26 cellular contexts compared by ENCODE assay signal in genomic region chr4:98677799-98678198, GRCh38.
"Had no signal": no experiment of that assay in that cellular context is flagged by ENCODE, and none has a peak within 500 bp of the region (broad histone marks: within the 10 kb centered on the region; RNA-seq: fewer than 3 reads in every experiment).

No MANE protein-coding gene starts in this region.

- H3K27me3 ChIP-seq: dorsolateral prefrontal cortex, gastrocnemius medialis, neural progenitor cell, transverse colon had no signal

- H3K9ac ChIP-seq: neural progenitor cell had no signal

- H3K9me3 Mint-ChIP-seq: natural killer cell treated with Interleukin-12 subunit alpha and Interleukin-12 subunit beta and Interleukin-15 and Interleukin-18, amount 100 ng/mL, for 72 hours; neural progenitor cell had no signal

- ATAC-seq: esophagus mucosa; gastrocnemius medialis; heart right ventricle; left lobe of liver; natural killer cell treated with Interleukin-12 subunit alpha and Interleukin-12 subunit beta and Interleukin-15 and Interleukin-18, amount 100 ng/mL, for 72 hours; psoas muscle; sciatic nerve; stimulated activated naive B cell treated with anti-CD40 and anti-IgM and Interleukin-4, amounts not matched to agents 10 μg/mL and 1 μg/mL and 100 μg/mL, for 72 hours had no signal

- H3K36me3 ChIP-seq: gastrocnemius medialis, heart right ventricle, neural progenitor cell, stomach, thoracic aorta, transverse colon had no signal

- H3K4me3 ChIP-seq: dorsolateral prefrontal cortex, gastrocnemius medialis, heart right ventricle, neural progenitor cell, psoas muscle, skin epidermis, stomach, thoracic aorta, transverse colon had no signal

- H3K36me3 Mint-ChIP-seq: neural progenitor cell; stimulated activated naive B cell treated with anti-CD40 and anti-IgM and Interleukin-4, amounts not matched to agents 10 μg/mL and 1 μg/mL and 100 μg/mL, for 72 hours had no signal

- H2AFZ ChIP-seq: neural progenitor cell had no signal

- H3K27ac Mint-ChIP-seq: natural killer cell treated with Interleukin-12 subunit alpha and Interleukin-12 subunit beta and Interleukin-15 and Interleukin-18, amount 100 ng/mL, for 72 hours; neural progenitor cell; stimulated activated naive B cell treated with anti-CD40 and anti-IgM and Interleukin-4, amounts not matched to agents 10 μg/mL and 1 μg/mL and 100 μg/mL, for 72 hours had no signal

- FAIRE-seq: endometrium had no signal

- H3K4me1 ChIP-seq: gastrocnemius medialis, psoas muscle, transverse colon had no signal

- H3K9me3 ChIP-seq: gastrocnemius medialis, heart right ventricle, psoas muscle, stomach, thoracic aorta, transverse colon had no signal

- H3K4me3 Mint-ChIP-seq: natural killer cell treated with Interleukin-12 subunit alpha and Interleukin-12 subunit beta and Interleukin-15 and Interleukin-18, amount 100 ng/mL, for 72 hours; stimulated activated naive B cell treated with anti-CD40 and anti-IgM and Interleukin-4, amounts not matched to agents 10 μg/mL and 1 μg/mL and 100 μg/mL, for 72 hours had no signal

- H3K4me2 ChIP-seq: neural progenitor cell had no signal

- H3K27ac ChIP-seq: dorsolateral prefrontal cortex, gastrocnemius medialis, heart right ventricle, neural progenitor cell, psoas muscle, skin epidermis, stomach, thoracic aorta, transverse colon had no signal

- DNase-seq: cortex of kidney; dorsolateral prefrontal cortex; effector memory CD4-positive, alpha-beta T cell; gastrocnemius medialis; heart right ventricle; hypothalamus; islet precursor cell; mammary epithelial cell; midbrain; nucleus accumbens; psoas muscle; retina; stimulated activated CD4-positive, alpha-beta T cell treated with anti-CD3 and anti-CD28 coated beads, Interleukin-2, amount 100 ng/mL, for 24 hours; stimulated activated CD4-positive, alpha-beta T cell treated with anti-CD3 and anti-CD28 coated beads, Interleukin-4, amount 100 ng/mL, for 4 hours; stimulated activated naive B cell treated with anti-CD40 and anti-IgM and Interleukin-4, amounts not matched to agents 10 μg/mL and 1 μg/mL and 100 μg/mL, for 72 hours; stomach; substantia nigra; transverse colon had no signal
